In the genomic region with DNA sequence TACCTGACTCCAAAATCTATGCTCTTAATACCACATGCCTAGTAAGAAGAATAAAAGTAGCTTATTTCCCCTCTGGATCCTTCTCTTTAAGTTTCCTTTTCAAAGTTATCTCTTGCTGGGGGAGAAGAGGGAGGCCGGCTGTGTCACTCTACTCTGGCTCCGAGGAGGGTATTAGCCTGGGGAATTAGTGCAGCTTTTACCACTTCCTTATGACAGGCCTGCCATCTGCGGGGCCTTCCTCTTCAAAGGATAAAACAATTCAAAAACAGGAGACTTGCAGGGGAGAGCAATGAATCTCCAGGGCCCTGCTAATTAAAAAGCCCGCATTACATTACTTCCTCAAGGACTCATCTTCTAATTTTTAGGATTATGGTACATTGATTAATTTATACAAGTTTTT, we compare ENCODE assay signal across 21 cellular contexts.
DNase-seq lines count a peak whose midpoint lies in the region; ATAC-seq, FAIRE-seq and TF ChIP-seq lines count a peak whose summit lies in the region.
"Had no signal": no experiment of that assay in that cellular context is flagged by ENCODE, and none has a peak within 500 bp of the region (broad histone marks: within the 10 kb centered on the region; RNA-seq: fewer than 3 reads in every experiment).

No MANE protein-coding gene starts in this region.

- TF ChIP-seq POLR2A in HepG2 (IDR thresholded peaks at IDR 0.05; ENCODE audit: insufficient read depth in 1 of 2, low read depth in 2 of 2, low read length in 2 of 2): no peak

- H3K79me2 ChIP-seq in osteoblast (ENCODE audit: insufficient read depth, low read length) (no peaks in the 10 kb centered on the region), HepG2 (ENCODE audit: insufficient read depth, low read length) (no peaks in the 10 kb centered on the region)

- intact Hi-C loops in HepG2 (cut with micrococcal nuclease; ENCODE audit: unreplicated experiment): no loop called here

- no peaks in the 10 kb centered on the region for H3K36me3 Mint-ChIP-seq in activated naive CD4-positive, alpha-beta T cell treated with anti-CD3 and anti-CD28 coated beads, Interleukin-2, amount 10 ng/mL, durations not matched to agents 7 days and 5 days
- H3K36me3 Mint-ChIP-seq: CD4-positive, alpha-beta memory T cell; IgD-negative memory B cell had no signal

- H3K9me3 Mint-ChIP-seq in activated naive CD4-positive, alpha-beta T cell treated with anti-CD3 and anti-CD28 coated beads, Interleukin-2, amount 10 ng/mL, durations not matched to agents 7 days and 5 days: peaks cover 7% of the 10 kb centered on the region

- no peak for ATAC-seq in HepG2

- no peaks in the 10 kb centered on the region for H4K20me1 ChIP-seq in osteoblast (ENCODE audit: insufficient read depth, low read length)
- H4K20me1 ChIP-seq in HepG2 (ENCODE audit: insufficient read depth, low read length): no peaks in the 10 kb centered on the region

- no peak overlapping the region for H3K4me3 ChIP-seq in osteoblast (ENCODE audit: insufficient read depth, low read length)
- no peak overlapping the region for H3K4me3 ChIP-seq in HepG2 (replicated peaks in 1 of 3; ENCODE audit: insufficient read depth in 1 of 3, low read depth in 2 of 3, low read length in 3 of 3)
- H3K4me3 ChIP-seq: GM23248, HAP-1 had no signal

- DNase-seq in D341Med (ENCODE audit: low spot score): peak; percentile 55
- peak; percentile 66 for DNase-seq in MV-4-11 (lab: John Stamatoyannopoulos, UW)
- peak; percentile 27 for DNase-seq in ecto neural progenitor cell (ENCODE audit: low spot score)
- no peak for DNase-seq in osteoblast (ENCODE audit: insufficient read length, low spot score, missing footprints)
- no peak for DNase-seq in HepG2 (ENCODE audit: low spot score)
- DNase-seq in activated naive CD4-positive, alpha-beta T cell treated with anti-CD3 and anti-CD28 coated beads, Interleukin-2, amount 10 ng/mL, durations not matched to agents 7 days and 5 days: no peak
- DNase-seq in stimulated activated CD4-positive, alpha-beta T cell treated with anti-CD3 and anti-CD28 coated beads, Interleukin-12 subunit alpha, Interleukin-12 subunit beta, amount 100 ng/mL, for 4 hours: no peak
- DNase-seq: CD4-positive, alpha-beta memory T cell; GM23248; NCI-H1417; NCI-H187; NCI-H345; NCI-H69; NK-92 treated with Interleukin-12 subunit alpha and Interleukin-12 subunit beta, amount 100 ng/mL, for 24 hours; OCI-M1; Right ventricle myocardium superior had no signal

- CTCF ChIA-PET in HepG2 (lab: Yijun Ruan, JAX; ENCODE audit: low intra/inter-chr PET ratio, low total read pairs): no interaction called here
- CTCF ChIA-PET in activated naive CD4-positive, alpha-beta T cell treated with anti-CD3 and anti-CD28 coated beads, Interleukin-2, amount 10 ng/mL, durations not matched to agents 7 days and 5 days (lab: Charles Lee): no interaction called here

- no peak for FAIRE-seq in HepG2 (lab: Jason Lieb, UNC)
- FAIRE-seq: GM12891, GM19239, HTR-8/SVneo had no signal

- no peak for TF ChIP-seq CTCF in osteoblast (IDR thresholded peaks at IDR 0.05; ENCODE audit: extremely low read depth, low read depth, low read length)
- no peak for TF ChIP-seq CTCF in HepG2 (CRISPR knock-in tag; IDR thresholded peaks at IDR 0.05)

- H3K27me3 ChIP-seq in osteoblast (ENCODE audit: insufficient read depth, low read length) (no peaks in the 10 kb centered on the region), HepG2 (ENCODE audit: control insufficient read depth in 1 of 2, insufficient read depth in 2 of 2, low read length in 2 of 2) (peaks cover 0 to 42% of the 10 kb centered on the region in 2 experiments; a peak in 4 of 5 replicates)

- H3K27me3 Mint-ChIP-seq in activated naive CD4-positive, alpha-beta T cell treated with anti-CD3 and anti-CD28 coated beads, Interleukin-2, amount 10 ng/mL, durations not matched to agents 7 days and 5 days: no peaks in the 10 kb centered on the region

- TF ChIP-seq EP300 in HepG2 (IDR thresholded peaks at IDR 0.05; ENCODE audit: low read depth in 2 of 2, low read length in 2 of 2) (no peak), HepG2 (CRISPR knock-in tag; IDR thresholded peaks at IDR 0.05; ENCODE audit: borderline replicate concordance) (no peak)

- H3K9me3 ChIP-seq in osteoblast (ENCODE audit: low read depth, low read length) (peaks cover 2% of the 10 kb centered on the region), HepG2 (ENCODE audit: low read length) (no peaks in the 10 kb centered on the region; the same call in 1 of the 2 replicates)
- H3K9me3 ChIP-seq: HAP-1 had no signal

- H3K4me3 Mint-ChIP-seq in activated naive CD4-positive, alpha-beta T cell treated with anti-CD3 and anti-CD28 coated beads, Interleukin-2, amount 10 ng/mL, durations not matched to agents 7 days and 5 days: no peak overlapping the region
- H3K4me3 Mint-ChIP-seq: CD4-positive, alpha-beta memory T cell had no signal

- H3K27ac Mint-ChIP-seq in activated naive CD4-positive, alpha-beta T cell treated with anti-CD3 and anti-CD28 coated beads, Interleukin-2, amount 10 ng/mL, durations not matched to agents 7 days and 5 days: no peak overlapping the region

- H3K27ac ChIP-seq in osteoblast (ENCODE audit: low read depth, low read length) (no peak overlapping the region), HepG2 (ENCODE audit: extremely low read length, insufficient read depth, low read length) (no peak overlapping the region)
- H3K27ac ChIP-seq: GM23248 had no signal

- TF ChIP-seq RAD21 in HepG2 (CRISPR knock-in tag; IDR thresholded peaks at IDR 0.05): no peak

- in situ Hi-C loops in HepG2 (cut with HindIII; ENCODE audit: extremely low pct_ligation_motif_present, low pct_unique_long_range_greater_than_20kb): no loop called here

- POLR2A ChIA-PET in HepG2 (lab: Yijun Ruan, JAX): no interaction called here

- H3K4me2 ChIP-seq in osteoblast (ENCODE audit: insufficient read depth, low read length) (no peak overlapping the region), HepG2 (ENCODE audit: low read depth, low read length) (no peak overlapping the region)

- no peaks in the 10 kb centered on the region for H3K36me3 ChIP-seq in osteoblast (ENCODE audit: insufficient read depth, low read length)
- no peaks in the 10 kb centered on the region for H3K36me3 ChIP-seq in HepG2 (replicated peaks in 1 of 2; ENCODE audit: control insufficient read depth in 1 of 2, insufficient read depth in 2 of 2, low read length in 2 of 2)
- H3K36me3 ChIP-seq: HAP-1 had no signal

- H2AFZ ChIP-seq in osteoblast (ENCODE audit: low read length) (peak overlapping the region; percentile 17), HepG2 (ENCODE audit: low read length) (no peak overlapping the region)
- H2AFZ ChIP-seq: GM23248 had no signal

- WGBS in HepG2 (ENCODE audit: low lambda C conversion rate): 3% methylated on average over 4 of the region's 4 CpGs

- H3K9ac ChIP-seq in HepG2 (ENCODE audit: insufficient read depth, low read depth, low read length): no peak overlapping the region
- H3K9ac ChIP-seq: GM23248 had no signal

- no peaks in the 10 kb centered on the region for H3K4me1 ChIP-seq in osteoblast (ENCODE audit: insufficient read depth, low read length)
- H3K4me1 ChIP-seq in HepG2 (ENCODE audit: insufficient read depth, low read length): no peaks in the 10 kb centered on the region
- H3K4me1 ChIP-seq: HAP-1 had no signal

- no TSS peak for BruUV-seq in HepG2 (replicated peaks; lab: Mats Ljungman, UMichigan)

- no peaks in the 10 kb centered on the region for H3K4me1 Mint-ChIP-seq in activated naive CD4-positive, alpha-beta T cell treated with anti-CD3 and anti-CD28 coated beads, Interleukin-2, amount 10 ng/mL, durations not matched to agents 7 days and 5 days
- H3K4me1 Mint-ChIP-seq: IgD-negative memory B cell had no signal

TF ChIP-seq in HepG2, 621 proteins besides CTCF, POLR2A, EP300 and RAD21 (continues in another document):
- TF ChIP-seq RBFOX2 (IDR thresholded peaks at IDR 0.05; ENCODE audit: low read depth, low read length): no peak
- TF ChIP-seq, protein P1, sequence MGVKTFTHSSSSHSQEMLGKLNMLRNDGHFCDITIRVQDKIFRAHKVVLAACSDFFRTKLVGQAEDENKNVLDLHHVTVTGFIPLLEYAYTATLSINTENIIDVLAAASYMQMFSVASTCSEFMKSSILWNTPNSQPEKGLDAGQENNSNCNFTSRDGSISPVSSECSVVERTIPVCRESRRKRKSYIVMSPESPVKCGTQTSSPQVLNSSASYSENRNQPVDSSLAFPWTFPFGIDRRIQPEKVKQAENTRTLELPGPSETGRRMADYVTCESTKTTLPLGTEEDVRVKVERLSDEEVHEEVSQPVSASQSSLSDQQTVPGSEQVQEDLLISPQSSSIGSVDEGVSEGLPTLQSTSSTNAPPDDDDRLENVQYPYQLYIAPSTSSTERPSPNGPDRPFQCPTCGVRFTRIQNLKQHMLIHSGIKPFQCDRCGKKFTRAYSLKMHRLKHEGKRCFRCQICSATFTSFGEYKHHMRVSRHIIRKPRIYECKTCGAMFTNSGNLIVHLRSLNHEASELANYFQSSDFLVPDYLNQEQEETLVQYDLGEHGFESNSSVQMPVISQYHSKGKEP (CRISPR knock-in tag; IDR thresholded peaks at IDR 0.05): no peak
- no peak for TF ChIP-seq MIER3 (CRISPR knock-in tag; IDR thresholded peaks at IDR 0.05; ENCODE audit: borderline replicate concordance)
- TF ChIP-seq SRSF1 (optimal IDR thresholded peaks at IDR 0.05; ENCODE audit: low read depth, low read length): no peak
- no peak for TF ChIP-seq ZIK1 (CRISPR knock-in tag; IDR thresholded peaks at IDR 0.05; ENCODE audit: borderline replicate concordance, low read depth)
- no peak for TF ChIP-seq ZFP82 (CRISPR knock-in tag; IDR thresholded peaks at IDR 0.05; ENCODE audit: borderline replicate concordance)
- TF ChIP-seq MAFF (IDR thresholded peaks at IDR 0.05; ENCODE audit: low read depth, low read length): no peak
- TF ChIP-seq, protein P2, sequence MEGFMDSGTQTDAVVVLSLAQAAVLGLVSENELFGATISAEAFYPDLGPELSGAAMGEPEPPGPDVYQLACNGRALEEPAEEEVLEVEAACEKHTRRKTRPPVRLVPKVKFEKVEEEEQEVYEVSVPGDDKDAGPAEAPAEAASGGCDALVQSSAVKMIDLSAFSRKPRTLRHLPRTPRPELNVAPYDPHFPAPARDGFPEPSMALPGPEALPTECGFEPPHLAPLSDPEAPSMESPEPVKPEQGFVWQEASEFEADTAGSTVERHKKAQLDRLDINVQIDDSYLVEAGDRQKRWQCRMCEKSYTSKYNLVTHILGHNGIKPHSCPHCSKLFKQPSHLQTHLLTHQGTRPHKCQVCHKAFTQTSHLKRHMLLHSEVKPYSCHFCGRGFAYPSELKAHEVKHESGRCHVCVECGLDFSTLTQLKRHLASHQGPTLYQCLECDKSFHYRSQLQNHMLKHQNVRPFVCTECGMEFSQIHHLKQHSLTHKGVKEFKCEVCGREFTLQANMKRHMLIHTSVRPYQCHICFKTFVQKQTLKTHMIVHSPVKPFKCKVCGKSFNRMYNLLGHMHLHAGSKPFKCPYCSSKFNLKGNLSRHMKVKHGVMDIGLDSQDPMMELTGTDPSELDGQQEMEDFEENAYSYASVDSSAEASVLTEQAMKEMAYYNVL (CRISPR knock-in tag; IDR thresholded peaks at IDR 0.05; ENCODE audit: borderline replicate concordance): no peak
- TF ChIP-seq HOXA9 (CRISPR knock-in tag; IDR thresholded peaks at IDR 0.05; ENCODE audit: borderline replicate concordance): no peak
- TF ChIP-seq HNRNPL (IDR thresholded peaks at IDR 0.05; ENCODE audit: low read depth, low read length): no peak
- TF ChIP-seq HHEX (CRISPR knock-in tag; IDR thresholded peaks at IDR 0.05): no peak

Comparison
In these comparisons a context has a peak if more than half of its experiments do, and no peak if none do; other contexts are left out.
1. DNase-seq: peak in D341Med (single experiment), MV-4-11 (single experiment) and ecto neural progenitor cell (single experiment); none in osteoblast (single experiment), HepG2 (single experiment), activated naive CD4-positive, alpha-beta T cell treated with anti-CD3 and anti-CD28 coated beads, Interleukin-2, amount 10 ng/mL, durations not matched to agents 7 days and 5 days (single experiment) and stimulated activated CD4-positive, alpha-beta T cell treated with anti-CD3 and anti-CD28 coated beads, Interleukin-12 subunit alpha, Interleukin-12 subunit beta, amount 100 ng/mL, for 4 hours (single experiment).